In the genomic region with DNA sequence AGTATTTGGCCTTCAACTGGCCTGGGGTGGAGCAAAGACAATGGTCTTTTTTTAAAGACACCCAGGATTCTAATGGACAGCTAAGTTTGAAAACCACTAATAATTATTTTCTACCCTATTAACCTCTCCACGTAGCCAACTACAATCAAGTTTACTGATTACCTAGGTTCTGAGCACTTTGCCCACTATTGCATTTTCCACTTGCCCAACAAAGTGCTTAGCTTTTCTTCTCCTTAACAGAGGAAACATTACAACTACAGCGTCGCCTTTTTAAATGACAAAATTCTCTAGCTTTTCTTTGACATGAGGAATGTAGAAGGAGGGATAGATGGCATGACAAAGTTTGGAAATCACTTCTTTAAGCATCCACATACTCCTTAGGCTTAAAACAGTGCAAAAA, we compare ENCODE assay signal across 9 cellular contexts. TPM values are rescaled to one million over a fixed set of nuclear protein-coding genes. Genes with fewer than 3 reads are reported as not detected.
DNase-seq lines count a peak whose midpoint lies in the region; ATAC-seq and TF ChIP-seq lines count a peak whose summit lies in the region.
"Had no signal": no experiment of that assay in that cellular context is flagged by ENCODE, and none has a peak within 500 bp of the region (broad histone marks: within the 10 kb centered on the region; RNA-seq: fewer than 3 reads in every experiment).

No MANE protein-coding gene starts in this region.

- TF ChIP-seq POLR2A in right lobe of liver (IDR thresholded peaks at IDR 0.05), result peak; percentile 22

- 18% methylated on average over 3 of the region's 3 CpGs for WGBS in right lobe of liver (ENCODE audit: insufficient coverage, low coverage, low lambda C conversion rate, missing lambda C conversion rate)
- 87% methylated on average over 3 of the region's 3 CpGs for WGBS in thymus

- no peaks in the 10 kb centered on the region for H3K9me3 Mint-ChIP-seq in activated T-cell treated with anti-CD3 and anti-CD28 coated beads, Interleukin-2, amount 50 U/mL, for 24 hours

- peaks cover 68% of the 10 kb centered on the region for H3K4me1 Mint-ChIP-seq in activated T-cell treated with anti-CD3 and anti-CD28 coated beads, Interleukin-2, amount 50 U/mL, for 24 hours (ENCODE audit: low read depth)

- peak in 3 of 4 donors; percentile 16 to 39 (median 35) for ATAC-seq in right lobe of liver

- TF ChIP-seq CTCF in ascending aorta (IDR thresholded peaks at IDR 0.05), result no peak
- no peak for TF ChIP-seq CTCF in right lobe of liver (IDR thresholded peaks at IDR 0.05)

- no peaks in the 10 kb centered on the region for H3K9me3 ChIP-seq in ascending aorta
- H3K9me3 ChIP-seq in right lobe of liver, result no peaks in the 10 kb centered on the region
- no peaks in the 10 kb centered on the region for H3K9me3 ChIP-seq in thymus (ENCODE audit: control insufficient read depth)

- H3K36me3 Mint-ChIP-seq in activated T-cell treated with anti-CD3 and anti-CD28 coated beads, Interleukin-2, amount 50 U/mL, for 24 hours (ENCODE audit: low read depth), result peaks cover 33% of the 10 kb centered on the region

- peak overlapping the region in 1 of 2 donors; percentile 96 for H3K27ac ChIP-seq in ascending aorta
- H3K27ac ChIP-seq in right lobe of liver, result peak overlapping the region; percentile 96 to 98 (median 98)
- no peak overlapping the region for H3K27ac ChIP-seq in thymus (ENCODE audit: low read depth)

- intact Hi-C loops in ascending aorta (cut with DNase I) (loop anchor here (10.0 kb wide), 2 partner anchors 698 to 1348 kb away; a partner anchor contains a TSS), right lobe of liver (cut with DNase I) (no loop called here)

- H3K27me3 ChIP-seq in ascending aorta (no peaks in the 10 kb centered on the region), right lobe of liver (no peaks in the 10 kb centered on the region), thymus (ENCODE audit: control insufficient read depth, insufficient read depth) (no peaks in the 10 kb centered on the region)

- H3K27ac Mint-ChIP-seq in activated T-cell treated with anti-CD3 and anti-CD28 coated beads, Interleukin-2, amount 50 U/mL, for 24 hours, result peak overlapping the region; percentile 97

- peak overlapping the region; percentile 92 for H3K4me3 Mint-ChIP-seq in activated T-cell treated with anti-CD3 and anti-CD28 coated beads, Interleukin-2, amount 50 U/mL, for 24 hours

- H3K4me1 ChIP-seq in ascending aorta (peaks cover 0 to 45% of the 10 kb centered on the region in 2 donors), right lobe of liver (peaks cover 0 to 44% (median 8%) of the 10 kb centered on the region in 4 donors), thymus (ENCODE audit: control insufficient read depth, insufficient read depth, low read length) (peaks cover 10% of the 10 kb centered on the region)

- no peaks in the 10 kb centered on the region for H3K36me3 ChIP-seq in ascending aorta
- no peaks in the 10 kb centered on the region for H3K36me3 ChIP-seq in right lobe of liver
- H3K36me3 ChIP-seq in thymus (ENCODE audit: control insufficient read depth, insufficient read depth), result no peaks in the 10 kb centered on the region

- no peaks in the 10 kb centered on the region for H3K27me3 Mint-ChIP-seq in activated T-cell treated with anti-CD3 and anti-CD28 coated beads, Interleukin-2, amount 50 U/mL, for 24 hours

- no peak for DNase-seq in activated T-cell treated with anti-CD3 and anti-CD28 coated beads, Interleukin-2, amount 50 U/mL, for 24 hours
- DNase-seq in activated T-cell treated with anti-CD3 and anti-CD28 coated beads, Interleukin-2, amount 50 U/mL, for 48 hours, result no peak
- no peak for DNase-seq in ascending aorta (ENCODE audit: low spot score in 2 of 2)
- DNase-seq in right lobe of liver, result no peak
- DNase-seq in NCI-H69 (lab: John Stamatoyannopoulos, UW), result no peak
- no peak for DNase-seq in GM19240 (ENCODE audit: insufficient read length, low spot score)
- DNase-seq in LoVo (ENCODE audit: low spot score), result no peak

- H3K4me3 ChIP-seq in ascending aorta (peak overlapping the region; percentile 90 to 99), right lobe of liver (peak overlapping the region; percentile 83 to 97 (median 92)), thymus (ENCODE audit: low read length) (peak overlapping the region; percentile 98)
- H3K4me3 ChIP-seq: lung had no signal

RNA-seq across cellular contexts. Expression of a gene that starts 2.0 kb away (rescaled TPM):
- 34.1 TPM for total RNA-seq in ascending aorta
- 10 to 100 TPM in 4 of 6 experiments, 1 to 10 TPM in 2; 8.4 to 22.9 (median 15.3) TPM for total RNA-seq in right lobe of liver
- 25.9 TPM for polyA plus RNA-seq in thymus

RNA-seq across cellular contexts. Expression of a gene that starts 37.6 kb away (rescaled TPM):
- total RNA-seq in ascending aorta, result not detected
- not detected for total RNA-seq in right lobe of liver
- 0.14 TPM for polyA plus RNA-seq in thymus
- total RNA-seq: lung had no signal
- polyA plus RNA-seq: lung had no signal
